ENCODE assay signal across 1 cellular context in genomic region chr14:68143341-68143807, GRCh38.
TF ChIP-seq lines count a peak whose summit lies in the region.

No MANE protein-coding gene starts in this region.

TF ChIP-seq in GM23338, 12 proteins besides CTCF, POLR2A, EP300 and RAD21 (continued from another document):
- TF ChIP-seq, protein P1, sequence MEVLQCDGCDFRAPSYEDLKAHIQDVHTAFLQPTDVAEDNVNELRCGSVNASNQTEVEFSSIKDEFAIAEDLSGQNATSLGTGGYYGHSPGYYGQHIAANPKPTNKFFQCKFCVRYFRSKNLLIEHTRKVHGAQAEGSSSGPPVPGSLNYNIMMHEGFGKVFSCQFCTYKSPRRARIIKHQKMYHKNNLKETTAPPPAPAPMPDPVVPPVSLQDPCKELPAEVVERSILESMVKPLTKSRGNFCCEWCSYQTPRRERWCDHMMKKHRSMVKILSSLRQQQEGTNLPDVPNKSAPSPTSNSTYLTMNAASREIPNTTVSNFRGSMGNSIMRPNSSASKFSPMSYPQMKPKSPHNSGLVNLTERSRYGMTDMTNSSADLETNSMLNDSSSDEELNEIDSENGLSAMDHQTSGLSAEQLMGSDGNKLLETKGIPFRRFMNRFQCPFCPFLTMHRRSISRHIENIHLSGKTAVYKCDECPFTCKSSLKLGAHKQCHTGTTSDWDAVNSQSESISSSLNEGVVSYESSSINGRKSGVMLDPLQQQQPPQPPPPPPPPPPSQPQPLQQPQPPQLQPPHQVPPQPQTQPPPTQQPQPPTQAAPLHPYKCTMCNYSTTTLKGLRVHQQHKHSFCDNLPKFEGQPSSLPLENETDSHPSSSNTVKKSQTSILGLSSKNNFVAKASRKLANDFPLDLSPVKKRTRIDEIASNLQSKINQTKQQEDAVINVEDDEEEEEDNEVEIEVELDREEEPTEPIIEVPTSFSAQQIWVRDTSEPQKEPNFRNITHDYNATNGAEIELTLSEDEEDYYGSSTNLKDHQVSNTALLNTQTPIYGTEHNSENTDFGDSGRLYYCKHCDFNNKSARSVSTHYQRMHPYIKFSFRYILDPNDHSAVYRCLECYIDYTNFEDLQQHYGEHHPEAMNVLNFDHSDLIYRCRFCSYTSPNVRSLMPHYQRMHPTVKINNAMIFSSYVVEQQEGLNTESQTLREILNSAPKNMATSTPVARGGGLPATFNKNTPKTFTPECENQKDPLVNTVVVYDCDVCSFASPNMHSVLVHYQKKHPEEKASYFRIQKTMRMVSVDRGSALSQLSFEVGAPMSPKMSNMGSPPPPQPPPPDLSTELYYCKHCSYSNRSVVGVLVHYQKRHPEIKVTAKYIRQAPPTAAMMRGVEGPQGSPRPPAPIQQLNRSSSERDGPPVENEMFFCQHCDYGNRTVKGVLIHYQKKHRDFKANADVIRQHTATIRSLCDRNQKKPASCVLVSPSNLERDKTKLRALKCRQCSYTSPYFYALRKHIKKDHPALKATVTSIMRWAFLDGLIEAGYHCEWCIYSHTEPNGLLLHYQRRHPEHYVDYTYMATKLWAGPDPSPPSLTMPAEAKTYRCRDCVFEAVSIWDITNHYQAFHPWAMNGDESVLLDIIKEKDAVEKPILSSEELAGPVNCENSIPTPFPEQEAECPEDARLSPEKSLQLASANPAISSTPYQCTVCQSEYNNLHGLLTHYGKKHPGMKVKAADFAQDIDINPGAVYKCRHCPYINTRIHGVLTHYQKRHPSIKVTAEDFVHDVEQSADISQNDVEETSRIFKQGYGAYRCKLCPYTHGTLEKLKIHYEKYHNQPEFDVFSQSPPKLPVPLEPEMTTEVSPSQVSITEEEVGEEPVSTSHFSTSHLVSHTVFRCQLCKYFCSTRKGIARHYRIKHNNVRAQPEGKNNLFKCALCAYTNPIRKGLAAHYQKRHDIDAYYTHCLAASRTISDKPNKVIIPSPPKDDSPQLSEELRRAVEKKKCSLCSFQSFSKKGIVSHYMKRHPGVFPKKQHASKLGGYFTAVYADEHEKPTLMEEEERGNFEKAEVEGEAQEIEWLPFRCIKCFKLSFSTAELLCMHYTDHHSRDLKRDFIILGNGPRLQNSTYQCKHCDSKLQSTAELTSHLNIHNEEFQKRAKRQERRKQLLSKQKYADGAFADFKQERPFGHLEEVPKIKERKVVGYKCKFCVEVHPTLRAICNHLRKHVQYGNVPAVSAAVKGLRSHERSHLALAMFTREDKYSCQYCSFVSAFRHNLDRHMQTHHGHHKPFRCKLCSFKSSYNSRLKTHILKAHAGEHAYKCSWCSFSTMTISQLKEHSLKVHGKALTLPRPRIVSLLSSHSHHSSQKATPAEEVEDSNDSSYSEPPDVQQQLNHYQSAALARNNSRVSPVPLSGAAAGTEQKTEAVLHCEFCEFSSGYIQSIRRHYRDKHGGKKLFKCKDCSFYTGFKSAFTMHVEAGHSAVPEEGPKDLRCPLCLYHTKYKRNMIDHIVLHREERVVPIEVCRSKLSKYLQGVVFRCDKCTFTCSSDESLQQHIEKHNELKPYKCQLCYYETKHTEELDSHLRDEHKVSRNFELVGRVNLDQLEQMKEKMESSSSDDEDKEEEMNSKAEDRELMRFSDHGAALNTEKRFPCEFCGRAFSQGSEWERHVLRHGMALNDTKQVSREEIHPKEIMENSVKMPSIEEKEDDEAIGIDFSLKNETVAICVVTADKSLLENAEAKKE (CRISPR knock-in tag; IDR thresholded peaks at IDR 0.05), result no peak
- TF ChIP-seq, protein P2, sequence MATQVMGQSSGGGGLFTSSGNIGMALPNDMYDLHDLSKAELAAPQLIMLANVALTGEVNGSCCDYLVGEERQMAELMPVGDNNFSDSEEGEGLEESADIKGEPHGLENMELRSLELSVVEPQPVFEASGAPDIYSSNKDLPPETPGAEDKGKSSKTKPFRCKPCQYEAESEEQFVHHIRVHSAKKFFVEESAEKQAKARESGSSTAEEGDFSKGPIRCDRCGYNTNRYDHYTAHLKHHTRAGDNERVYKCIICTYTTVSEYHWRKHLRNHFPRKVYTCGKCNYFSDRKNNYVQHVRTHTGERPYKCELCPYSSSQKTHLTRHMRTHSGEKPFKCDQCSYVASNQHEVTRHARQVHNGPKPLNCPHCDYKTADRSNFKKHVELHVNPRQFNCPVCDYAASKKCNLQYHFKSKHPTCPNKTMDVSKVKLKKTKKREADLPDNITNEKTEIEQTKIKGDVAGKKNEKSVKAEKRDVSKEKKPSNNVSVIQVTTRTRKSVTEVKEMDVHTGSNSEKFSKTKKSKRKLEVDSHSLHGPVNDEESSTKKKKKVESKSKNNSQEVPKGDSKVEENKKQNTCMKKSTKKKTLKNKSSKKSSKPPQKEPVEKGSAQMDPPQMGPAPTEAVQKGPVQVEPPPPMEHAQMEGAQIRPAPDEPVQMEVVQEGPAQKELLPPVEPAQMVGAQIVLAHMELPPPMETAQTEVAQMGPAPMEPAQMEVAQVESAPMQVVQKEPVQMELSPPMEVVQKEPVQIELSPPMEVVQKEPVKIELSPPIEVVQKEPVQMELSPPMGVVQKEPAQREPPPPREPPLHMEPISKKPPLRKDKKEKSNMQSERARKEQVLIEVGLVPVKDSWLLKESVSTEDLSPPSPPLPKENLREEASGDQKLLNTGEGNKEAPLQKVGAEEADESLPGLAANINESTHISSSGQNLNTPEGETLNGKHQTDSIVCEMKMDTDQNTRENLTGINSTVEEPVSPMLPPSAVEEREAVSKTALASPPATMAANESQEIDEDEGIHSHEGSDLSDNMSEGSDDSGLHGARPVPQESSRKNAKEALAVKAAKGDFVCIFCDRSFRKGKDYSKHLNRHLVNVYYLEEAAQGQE (IDR thresholded peaks at IDR 0.05; ENCODE audit: unreplicated experiment), result no peak
- no peak for TF ChIP-seq POLR2AphosphoS5 (IDR thresholded peaks at IDR 0.05; ENCODE audit: low read depth)
- TF ChIP-seq EZH2phosphoT487 (IDR thresholded peaks at IDR 0.05; ENCODE audit: unreplicated experiment), result no peak
- no peak for TF ChIP-seq EZH2 (IDR thresholded peaks at IDR 0.05; ENCODE audit: low read depth, unreplicated experiment)
- no peak for TF ChIP-seq JUNB (IDR thresholded peaks at IDR 0.05; ENCODE audit: unreplicated experiment)
